Comparison of ENCODE assay signal across 13 cellular contexts in the genomic region with DNA sequence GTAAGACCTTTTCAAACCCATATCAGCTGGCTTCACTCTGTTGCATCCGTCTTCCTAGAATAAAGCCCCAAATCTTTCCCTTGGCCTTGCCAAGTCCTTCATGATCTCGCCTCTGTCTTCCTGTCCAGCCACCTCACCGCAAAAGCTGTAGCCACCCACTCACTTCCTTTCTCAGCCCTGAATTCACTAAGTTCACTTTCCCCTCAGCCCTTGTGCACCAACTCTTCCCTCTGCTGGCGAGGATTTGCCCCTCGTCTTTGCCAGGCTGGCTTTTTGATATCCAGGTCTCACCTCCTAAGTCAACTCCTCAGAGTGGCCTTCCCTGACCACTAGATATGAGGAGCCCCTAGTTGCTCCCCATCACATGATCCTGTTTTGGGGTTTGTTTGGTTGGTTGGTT. TPM values are rescaled to one million over a fixed set of nuclear protein-coding genes. Genes with fewer than 3 reads are reported as not detected.
DNase-seq lines count a peak whose midpoint lies in the region; ATAC-seq and TF ChIP-seq lines count a peak whose summit lies in the region.
"Had no signal": no experiment of that assay in that cellular context is flagged by ENCODE, and none has a peak within 500 bp of the region (broad histone marks: within the 10 kb centered on the region; RNA-seq: fewer than 3 reads in every experiment).

No MANE protein-coding gene starts in this region.

- no peaks in the 10 kb centered on the region for H3K9me3 ChIP-seq in left ventricle myocardium inferior (replicated peaks)
- H3K9me3 ChIP-seq in OCI-LY3 (ENCODE audit: insufficient read depth, low read length), result no peaks in the 10 kb centered on the region
- no peaks in the 10 kb centered on the region for H3K9me3 ChIP-seq in endodermal cell (ENCODE audit: control insufficient read depth, low read length)
- H3K9me3 ChIP-seq: tibial artery had no signal

- H3K27me3 ChIP-seq in left ventricle myocardium inferior (ENCODE audit: low read depth), result peaks cover 9% of the 10 kb centered on the region
- H3K27me3 ChIP-seq in OCI-LY3 (ENCODE audit: low read depth, low read length), result no peaks in the 10 kb centered on the region
- H3K27me3 ChIP-seq in endodermal cell (ENCODE audit: control insufficient read depth, insufficient read depth, low read length, poor library complexity, severe bottlenecking), result peaks cover 12% of the 10 kb centered on the region
- H3K27me3 ChIP-seq: tibial artery had no signal

- H3K4me2 ChIP-seq in OCI-LY3 (ENCODE audit: low read length), result peak overlapping the region; percentile 24; the same call in 1 of the 2 replicates

- H3K4me1 Mint-ChIP-seq in endodermal cell (peaks cover 29% of the 10 kb centered on the region), type B pancreatic cell (ENCODE audit: unreplicated experiment) (peaks cover 54% of the 10 kb centered on the region)

- no peak overlapping the region for H3K27ac ChIP-seq in left ventricle myocardium inferior (replicated peaks)
- H3K27ac ChIP-seq in OCI-LY3 (ENCODE audit: low read length), result no peak overlapping the region
- no peak overlapping the region for H3K27ac ChIP-seq in endodermal cell (ENCODE audit: low read depth, low read length)

- no peak overlapping the region for H3K4me3 ChIP-seq in left ventricle myocardium inferior
- no peak overlapping the region for H3K4me3 ChIP-seq in OCI-LY3 (ENCODE audit: low read length)
- no peak overlapping the region for H3K4me3 ChIP-seq in endodermal cell (ENCODE audit: low read length)
- H3K4me3 ChIP-seq: skin epidermis, tibial artery had no signal

- peaks cover 20% of the 10 kb centered on the region for H3K27me3 Mint-ChIP-seq in endodermal cell (ENCODE audit: insufficient read depth)
- peaks cover 32% of the 10 kb centered on the region for H3K27me3 Mint-ChIP-seq in type B pancreatic cell

- no peak overlapping the region for H3K27ac Mint-ChIP-seq in endodermal cell
- H3K27ac Mint-ChIP-seq in type B pancreatic cell, result no peak overlapping the region

- no peak overlapping the region for H3K4me3 Mint-ChIP-seq in endodermal cell
- peak overlapping the region; percentile 7 for H3K4me3 Mint-ChIP-seq in type B pancreatic cell

- intact Hi-C loops in left ventricle myocardium inferior (cut with micrococcal nuclease), result no loop called here
- intact Hi-C loops in left ventricle myocardium superior (cut with micrococcal nuclease), result no loop called here

- WGBS in endodermal cell (ENCODE audit: insufficient coverage in 1 of 2, insufficient read length in 1 of 2), 2 experiments, result 73 to 81% methylated on average over 5 of the region's 5 CpGs

- TF ChIP-seq CTCF in left ventricle myocardium inferior (IDR thresholded peaks at IDR 0.05; ENCODE audit: borderline replicate concordance) (peak; percentile 11), OCI-LY3 (IDR thresholded peaks at IDR 0.05; ENCODE audit: low read depth, low read length) (peak; percentile 28), endodermal cell (conservative IDR thresholded peaks at IDR 0.05) (peak; percentile 53), type B pancreatic cell (conservative IDR thresholded peaks at IDR 0.05) (no peak)

- DNase-seq in left ventricle myocardium inferior (no peak), left ventricle myocardium superior (no peak), endodermal cell (peak; percentile 61), type B pancreatic cell (ENCODE audit: extremely low spot score, unreplicated experiment) (no peak), retina (no peak), SW 1271 (lab: John Stamatoyannopoulos, UW) (no peak)
- DNase-seq: activated naive CD4-positive, alpha-beta T cell; GDM1; tibial artery had no signal

- peak overlapping the region; percentile 47; the same call in 1 of the 2 replicates for H2AFZ ChIP-seq in OCI-LY3 (ENCODE audit: low read depth, low read length)

- ATAC-seq in left ventricle myocardium superior, result no peak
- no peak for ATAC-seq in HG03457 (IDR thresholded peaks at IDR 0.05; ENCODE audit: unreplicated experiment)

- no peaks in the 10 kb centered on the region for H4K20me1 ChIP-seq in OCI-LY3 (ENCODE audit: insufficient read depth, low read length)

- peaks cover 31% of the 10 kb centered on the region for H3K4me1 ChIP-seq in left ventricle myocardium inferior
- peaks cover 63% of the 10 kb centered on the region for H3K4me1 ChIP-seq in OCI-LY3 (ENCODE audit: low read length)
- peaks cover 15% of the 10 kb centered on the region for H3K4me1 ChIP-seq in endodermal cell (ENCODE audit: control insufficient read depth, insufficient read depth, low read length)

- peak overlapping the region; percentile 26; the same call in 1 of the 2 replicates for H3K9ac ChIP-seq in OCI-LY3 (ENCODE audit: low read length)
- no peak overlapping the region for H3K9ac ChIP-seq in endodermal cell (ENCODE audit: extremely low read depth, low read length, poor library complexity, severe bottlenecking)

- H3K36me3 ChIP-seq in left ventricle myocardium inferior (no peaks in the 10 kb centered on the region), OCI-LY3 (replicated peaks; ENCODE audit: low read depth, low read length) (no peaks in the 10 kb centered on the region), endodermal cell (ENCODE audit: control insufficient read depth, insufficient read depth, low read length) (no peaks in the 10 kb centered on the region)
- H3K36me3 ChIP-seq: tibial artery had no signal

- H3K79me2 ChIP-seq in OCI-LY3 (ENCODE audit: low read length), result no peaks in the 10 kb centered on the region

- H3K36me3 Mint-ChIP-seq in endodermal cell (ENCODE audit: low read depth) (no peaks in the 10 kb centered on the region), type B pancreatic cell (no peaks in the 10 kb centered on the region)

- H3K9me3 Mint-ChIP-seq in endodermal cell, result no peaks in the 10 kb centered on the region
- H3K9me3 Mint-ChIP-seq in type B pancreatic cell, result no peaks in the 10 kb centered on the region

RNA-seq across cellular contexts. Expression of a gene that starts 3.9 kb away (rescaled TPM):
- total RNA-seq in left ventricle myocardium inferior (18.3 TPM), left ventricle myocardium superior (16.1 TPM), endodermal cell (1 to 10 TPM; 7.4 to 9.9 TPM), type B pancreatic cell (ENCODE audit: low replicate concordance) (4.6 and 53.5 TPM in 2 replicates)
- 3.6 TPM for polyA plus RNA-seq in endodermal cell (2013, experiment 1 of 2)
- polyA plus RNA-seq in endodermal cell (2013, experiment 2 of 2), result 2.7 TPM
- total RNA-seq: OCI-LY7 had no signal

RNA-seq across cellular contexts. Expression of a gene that starts 56.4 kb away (rescaled TPM):
- 12.1 TPM for total RNA-seq in left ventricle myocardium inferior
- total RNA-seq in left ventricle myocardium superior, result 10.0 TPM
- 10 to 100 TPM; 13.1 to 22.7 TPM for total RNA-seq in endodermal cell
- polyA plus RNA-seq in endodermal cell (2013, experiment 1 of 2), result 37.3 TPM
- polyA plus RNA-seq in endodermal cell (2013, experiment 2 of 2), result 34.7 TPM
- total RNA-seq in type B pancreatic cell (ENCODE audit: low replicate concordance), result 3.2 and 14.2 TPM in 2 replicates
